11 cellular contexts compared by ENCODE assay signal in the genomic region with DNA sequence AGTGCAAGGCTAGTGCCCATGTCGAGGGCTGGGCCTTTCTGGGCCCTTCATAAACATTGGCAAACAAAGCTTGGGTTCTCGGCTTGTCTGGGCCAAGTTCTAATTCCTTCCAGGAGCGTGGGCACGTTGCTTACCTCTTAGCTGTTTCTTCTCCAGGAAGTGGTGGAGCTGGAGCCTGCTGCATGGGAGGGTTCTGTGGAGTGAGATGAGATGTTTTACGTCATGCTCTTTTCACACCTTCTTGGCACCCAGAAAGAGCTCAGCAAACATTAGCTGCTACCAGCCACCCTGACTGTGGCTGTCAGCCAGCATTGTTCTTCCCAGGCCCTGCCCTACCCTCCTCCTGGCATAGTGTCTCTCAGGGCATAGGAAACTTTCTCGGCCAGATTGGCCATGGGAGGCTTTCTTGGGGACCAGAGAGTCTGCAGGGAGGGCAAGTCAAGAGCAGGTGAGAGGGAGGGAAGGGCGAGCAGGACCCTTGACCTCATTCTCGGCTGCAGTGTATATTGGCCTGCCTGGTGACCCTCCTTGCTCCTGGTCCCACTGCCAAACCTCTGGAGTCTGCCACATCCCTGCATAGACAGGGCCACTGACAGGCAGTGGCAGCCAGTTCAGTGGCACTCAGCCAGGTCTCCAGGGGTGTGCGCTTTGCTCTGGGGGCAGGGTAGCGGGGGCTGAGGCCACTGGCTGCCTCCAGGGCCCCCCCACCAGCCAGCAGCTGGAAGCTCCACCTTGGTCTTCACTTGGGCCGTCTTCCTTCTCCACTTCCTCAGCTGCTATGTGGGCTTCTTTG.
DNase-seq lines count a peak whose midpoint lies in the region; ATAC-seq and TF ChIP-seq lines count a peak whose summit lies in the region.
"Had no signal": no experiment of that assay in that cellular context is flagged by ENCODE, and none has a peak within 500 bp of the region (broad histone marks: within the 10 kb centered on the region; RNA-seq: fewer than 3 reads in every experiment).

No MANE protein-coding gene starts in this region.

- H3K27ac ChIP-seq in heart right ventricle, result peak overlapping the region in 9 of 10 donors; percentile 18 to 58 (median 48)
- peak overlapping the region; percentile 78 to 87 (median 82) for H3K27ac ChIP-seq in stomach

- H3K27ac Mint-ChIP-seq in activated T-helper 1 cell treated with anti-CD3 and anti-CD28 coated beads, Interleukin-12 subunit alpha, Interleukin-12 subunit beta, Interleukin-2, Interleukin-4 antibody, amounts not matched to agents 30 ng/mL and 10 ng/mL and 1 ng/mL, durations not matched to agents 14 hours and 24 hours and 36 hours, result peak overlapping the region; percentile 61

- H3K27me3 ChIP-seq in heart right ventricle (no peaks in the 10 kb centered on the region), stomach (no peaks in the 10 kb centered on the region)

- 55 to 60% methylated on average over 11 of the region's 11 CpGs for WGBS in heart right ventricle, 2 donors
- 21 to 39% (median 33%) methylated on average over 8 to 11 of the region's 11 CpGs for WGBS in stomach, 5 donors

- no peaks in the 10 kb centered on the region for H3K9me3 Mint-ChIP-seq in activated T-helper 1 cell treated with anti-CD3 and anti-CD28 coated beads, Interleukin-12 subunit alpha, Interleukin-12 subunit beta, Interleukin-2, Interleukin-4 antibody, amounts not matched to agents 30 ng/mL and 10 ng/mL and 1 ng/mL, durations not matched to agents 14 hours and 24 hours and 36 hours
- H3K9me3 Mint-ChIP-seq: neural crest cell had no signal

- H3K4me1 Mint-ChIP-seq in activated T-helper 1 cell treated with anti-CD3 and anti-CD28 coated beads, Interleukin-12 subunit alpha, Interleukin-12 subunit beta, Interleukin-2, Interleukin-4 antibody, amounts not matched to agents 30 ng/mL and 10 ng/mL and 1 ng/mL, durations not matched to agents 14 hours and 24 hours and 36 hours (ENCODE audit: low read depth), result peaks cover 31% of the 10 kb centered on the region
- H3K4me1 Mint-ChIP-seq: neural crest cell had no signal

- H3K4me1 ChIP-seq in heart right ventricle (peaks cover 9 to 36% (median 26%) of the 10 kb centered on the region in 9 donors), stomach (peaks cover 30 to 67% (median 49%) of the 10 kb centered on the region in 4 donors)

- DNase-seq in NCI-H510A treated with DMSO at 0.1 percent for 48 hours (lab: John Stamatoyannopoulos, UW), result peak; percentile 12
- DNase-seq in NCI-H510A (lab: John Stamatoyannopoulos, UW), result no peak
- no peak for DNase-seq in activated T-helper 1 cell treated with anti-CD3 and anti-CD28 coated beads, Interleukin-12 subunit alpha, Interleukin-12 subunit beta, Interleukin-2, Interleukin-4 antibody, amounts not matched to agents 30 ng/mL and 10 ng/mL and 1 ng/mL, durations not matched to agents 14 hours and 24 hours and 36 hours (ENCODE audit: low spot score)
- DNase-seq in heart right ventricle, result peak; percentile 36 to 37
- DNase-seq in stomach, result peak; percentile 92
- DNase-seq in HK-2 (ENCODE audit: unreplicated experiment), result no peak
- DNase-seq in SKM-1 (lab: John Stamatoyannopoulos, UW; ENCODE audit: unreplicated experiment), result no peak
- DNase-seq: activated CD4-positive, alpha-beta T cell treated with anti-CD3 and anti-CD28 coated beads for 48 hours; NCI-H526 treated with DMSO at 0.1 percent for 48 hours had no signal

- no peak for TF ChIP-seq POLR2A in stomach (IDR thresholded peaks at IDR 0.05)

- peak in 7 of 8 donors; percentile 16 to 72 (median 31) for ATAC-seq in heart right ventricle
- no peak for ATAC-seq in HG03432 (IDR thresholded peaks at IDR 0.05; ENCODE audit: unreplicated experiment)

- H3K27me3 Mint-ChIP-seq in activated T-helper 1 cell treated with anti-CD3 and anti-CD28 coated beads, Interleukin-12 subunit alpha, Interleukin-12 subunit beta, Interleukin-2, Interleukin-4 antibody, amounts not matched to agents 30 ng/mL and 10 ng/mL and 1 ng/mL, durations not matched to agents 14 hours and 24 hours and 36 hours (ENCODE audit: insufficient read depth), result no peaks in the 10 kb centered on the region

- TF ChIP-seq CTCF in heart right ventricle (IDR thresholded peaks at IDR 0.05), result no peak
- no peak for TF ChIP-seq CTCF in stomach (IDR thresholded peaks at IDR 0.05)

- intact Hi-C loops in activated T-helper 1 cell treated with anti-CD3 and anti-CD28 coated beads, Interleukin-12 subunit alpha, Interleukin-12 subunit beta, Interleukin-2, Interleukin-4 antibody, amounts not matched to agents 30 ng/mL and 10 ng/mL and 1 ng/mL, durations not matched to agents 14 hours and 24 hours and 36 hours (cut with micrococcal nuclease), result no loop called here
- intact Hi-C loops in heart right ventricle (cut with DNase I), result loop anchor here in 1 of 10 donors (1.0 to 10.0 kb wide), 2 partner anchors 22 to 54 kb away; no protein-coding TSS in a partner anchor
- intact Hi-C loops in stomach (cut with DNase I; ENCODE audit: low total_unique reads), result no loop called here

- H3K36me3 ChIP-seq in heart right ventricle, result peaks cover 0 to 76% (median 2%) of the 10 kb centered on the region in 9 donors
- H3K36me3 ChIP-seq in stomach, result peaks cover 9 to 84% (median 62%) of the 10 kb centered on the region in 4 donors

- H3K4me3 ChIP-seq in heart right ventricle, result no peak overlapping the region
- no peak overlapping the region for H3K4me3 ChIP-seq in stomach

- peaks cover 4% of the 10 kb centered on the region for H3K36me3 Mint-ChIP-seq in activated T-helper 1 cell treated with anti-CD3 and anti-CD28 coated beads, Interleukin-12 subunit alpha, Interleukin-12 subunit beta, Interleukin-2, Interleukin-4 antibody, amounts not matched to agents 30 ng/mL and 10 ng/mL and 1 ng/mL, durations not matched to agents 14 hours and 24 hours and 36 hours (ENCODE audit: low read depth)

- no peaks in the 10 kb centered on the region for H3K9me3 ChIP-seq in heart right ventricle
- no peaks in the 10 kb centered on the region for H3K9me3 ChIP-seq in stomach

- H3K4me3 Mint-ChIP-seq in activated T-helper 1 cell treated with anti-CD3 and anti-CD28 coated beads, Interleukin-12 subunit alpha, Interleukin-12 subunit beta, Interleukin-2, Interleukin-4 antibody, amounts not matched to agents 30 ng/mL and 10 ng/mL and 1 ng/mL, durations not matched to agents 14 hours and 24 hours and 36 hours, result peak overlapping the region; percentile 33
- H3K4me3 Mint-ChIP-seq: neural crest cell had no signal

- no peak for TF ChIP-seq EP300 in stomach (IDR thresholded peaks at IDR 0.05)

Comparison
In these comparisons a context has a peak if more than half of its experiments do, and no peak if none do; other contexts are left out.
1. DNase-seq: peak in NCI-H510A treated with DMSO at 0.1 percent for 48 hours (single experiment), heart right ventricle (2 of 2) and stomach (single experiment); none in NCI-H510A (single experiment), activated T-helper 1 cell treated with anti-CD3 and anti-CD28 coated beads, Interleukin-12 subunit alpha, Interleukin-12 subunit beta, Interleukin-2, Interleukin-4 antibody, amounts not matched to agents 30 ng/mL and 10 ng/mL and 1 ng/mL, durations not matched to agents 14 hours and 24 hours and 36 hours (single experiment), HK-2 (single experiment) and SKM-1 (single experiment).